Comparison of ENCODE assay signal across 21 cellular contexts in genomic region chr1:233730809-233731208, GRCh38.
A peak's percentile ranks its signal among the peaks of the same experiment; 100 is the strongest.
DNase-seq lines count a peak whose midpoint lies in the region; ATAC-seq, FAIRE-seq and TF ChIP-seq lines count a peak whose summit lies in the region.
"Had no signal": no experiment of that assay in that cellular context is flagged by ENCODE, and none has a peak within 500 bp of the region (broad histone marks: within the 10 kb centered on the region; RNA-seq: fewer than 3 reads in every experiment).

No MANE protein-coding gene starts in this region.

- H3K27me3 Mint-ChIP-seq in neural crest cell (ENCODE audit: low read depth) = no peaks in the 10 kb centered on the region
- no peaks in the 10 kb centered on the region for H3K27me3 Mint-ChIP-seq in activated CD8-positive, alpha-beta T cell treated with anti-CD3 and anti-CD28 coated beads, Interleukin-2, amount 10 ng/mL, durations not matched to agents 7 days and 5 days (ENCODE audit: low read depth)
- H3K27me3 Mint-ChIP-seq: activated naive CD4-positive, alpha-beta T cell treated with anti-CD3 and anti-CD28 coated beads, Interleukin-2, amount 10 ng/mL, durations not matched to agents 7 days and 5 days; brain had no signal

- no peaks in the 10 kb centered on the region for H3K36me3 ChIP-seq in DND-41 (ENCODE audit: insufficient read depth, low read length)
- no peaks in the 10 kb centered on the region for H3K36me3 ChIP-seq in HUES6 (ENCODE audit: control insufficient read depth, insufficient read depth, low read length)
- H3K36me3 ChIP-seq in GM12878 (ENCODE audit: control insufficient read depth in 2 of 2, insufficient read depth in 2 of 2, low read length in 1 of 2) = no peaks in the 10 kb centered on the region
- H3K36me3 ChIP-seq: upper lobe of left lung had no signal

- H2AFZ ChIP-seq in DND-41 (ENCODE audit: low read depth, low read length) (no peak overlapping the region; the same call in 1 of the 2 replicates), GM12878 (ENCODE audit: control insufficient read depth, low read depth, low read length) (no peak overlapping the region)
- H2AFZ ChIP-seq: GM23248 had no signal

- TF ChIP-seq EP300 in GM12878 (IDR thresholded peaks at IDR 0.05; ENCODE audit: borderline replicate concordance in 1 of 2, control insufficient read depth in 1 of 2, low read depth in 2 of 2, low read length in 2 of 2) = no peak

- POLR2A ChIA-PET in GM12878 (lab: Charles Lee) = interaction anchor here (0.5 kb wide), 1 partner anchor 8 kb away, joined by 4 read pairs; no protein-coding TSS in a partner anchor
- POLR2A ChIA-PET in activated CD8-positive, alpha-beta T cell treated with anti-CD3 and anti-CD28 coated beads, Interleukin-2, amount 10 ng/mL, durations not matched to agents 7 days and 5 days (lab: Charles Lee) = no interaction called here

- no peaks in the 10 kb centered on the region for H4K20me1 ChIP-seq in DND-41 (ENCODE audit: insufficient read depth, low read length)
- H4K20me1 ChIP-seq in GM12878 (ENCODE audit: control insufficient read depth, insufficient read depth) = no peaks in the 10 kb centered on the region

- WGBS in GM12878 (ENCODE audit: insufficient coverage, insufficient replicate concordance, low lambda C conversion rate, missing lambda C conversion rate) = 51% methylated on average over 5 of the region's 5 CpGs

- SMC1A ChIA-PET in GM12878 (lab: Charles Lee; ENCODE audit: uncharacterized antibody, unreplicated experiment) = no interaction called here

- CTCF ChIA-PET in GM12878 (lab: Yijun Ruan, JAX) = interaction anchor here (1.3 kb wide), 1 partner anchor 9 kb away, joined by 3 read pairs; no protein-coding TSS in a partner anchor
- CTCF ChIA-PET in activated CD8-positive, alpha-beta T cell treated with anti-CD3 and anti-CD28 coated beads, Interleukin-2, amount 10 ng/mL, durations not matched to agents 7 days and 5 days (lab: Charles Lee) = no interaction called here

- H3K27ac Mint-ChIP-seq in neural crest cell (ENCODE audit: unreplicated experiment) = no peak overlapping the region
- no peak overlapping the region for H3K27ac Mint-ChIP-seq in activated CD8-positive, alpha-beta T cell treated with anti-CD3 and anti-CD28 coated beads, Interleukin-2, amount 10 ng/mL, durations not matched to agents 7 days and 5 days
- H3K27ac Mint-ChIP-seq: activated naive CD4-positive, alpha-beta T cell treated with anti-CD3 and anti-CD28 coated beads, Interleukin-2, amount 10 ng/mL, durations not matched to agents 7 days and 5 days; brain; natural killer cell; stimulated activated effector memory CD8-positive, alpha-beta T cell treated with anti-CD3 and anti-CD28 coated beads, Interleukin-12 subunit alpha, Interleukin-12 subunit beta, amount 100 ng/mL, for 72 hours had no signal

- no peaks in the 10 kb centered on the region for H3K9me3 Mint-ChIP-seq in neural crest cell
- no peaks in the 10 kb centered on the region for H3K9me3 Mint-ChIP-seq in activated CD8-positive, alpha-beta T cell treated with anti-CD3 and anti-CD28 coated beads, Interleukin-2, amount 10 ng/mL, durations not matched to agents 7 days and 5 days (ENCODE audit: insufficient read depth)
- H3K9me3 Mint-ChIP-seq: activated naive CD4-positive, alpha-beta T cell treated with anti-CD3 and anti-CD28 coated beads, Interleukin-2, amount 10 ng/mL, durations not matched to agents 7 days and 5 days; stimulated activated effector memory CD8-positive, alpha-beta T cell treated with anti-CD3 and anti-CD28 coated beads, Interleukin-12 subunit alpha, Interleukin-12 subunit beta, amount 100 ng/mL, for 72 hours had no signal

- no peak for TF ChIP-seq RAD21 in GM12878 (IDR thresholded peaks at IDR 0.05; ENCODE audit: insufficient read depth, low read depth, low read length)

- H3K4me1 Mint-ChIP-seq in neural crest cell = peaks cover 6% of the 10 kb centered on the region
- no peaks in the 10 kb centered on the region for H3K4me1 Mint-ChIP-seq in activated CD8-positive, alpha-beta T cell treated with anti-CD3 and anti-CD28 coated beads, Interleukin-2, amount 10 ng/mL, durations not matched to agents 7 days and 5 days (ENCODE audit: low read depth)
- H3K4me1 Mint-ChIP-seq: activated naive CD4-positive, alpha-beta T cell treated with anti-CD3 and anti-CD28 coated beads, Interleukin-2, amount 10 ng/mL, durations not matched to agents 7 days and 5 days; natural killer cell; stimulated activated effector memory CD8-positive, alpha-beta T cell treated with anti-CD3 and anti-CD28 coated beads, Interleukin-12 subunit alpha, Interleukin-12 subunit beta, amount 100 ng/mL, for 72 hours had no signal

- H3K9me3 ChIP-seq in DND-41 (ENCODE audit: insufficient read depth, low read length, severe bottlenecking) (no peaks in the 10 kb centered on the region), HUES6 (ENCODE audit: control insufficient read depth, insufficient read depth, low read depth, low read length) (no peaks in the 10 kb centered on the region), GM12878 (replicated peaks; ENCODE audit: control insufficient read depth, insufficient read depth, low read length) (no peaks in the 10 kb centered on the region)
- H3K9me3 ChIP-seq: upper lobe of left lung had no signal

- H3K9ac ChIP-seq in DND-41 (ENCODE audit: low read depth, low read length) (no peak overlapping the region), HUES6 (ENCODE audit: low read length) (no peak overlapping the region), GM12878 (ENCODE audit: control insufficient read depth, insufficient read depth, low read length) (no peak overlapping the region)
- H3K9ac ChIP-seq: GM23248 had no signal

- no peak overlapping the region for H3K4me3 Mint-ChIP-seq in neural crest cell
- no peak overlapping the region for H3K4me3 Mint-ChIP-seq in activated CD8-positive, alpha-beta T cell treated with anti-CD3 and anti-CD28 coated beads, Interleukin-2, amount 10 ng/mL, durations not matched to agents 7 days and 5 days
- H3K4me3 Mint-ChIP-seq: activated naive CD4-positive, alpha-beta T cell treated with anti-CD3 and anti-CD28 coated beads, Interleukin-2, amount 10 ng/mL, durations not matched to agents 7 days and 5 days; brain; natural killer cell; stimulated activated effector memory CD8-positive, alpha-beta T cell treated with anti-CD3 and anti-CD28 coated beads, Interleukin-12 subunit alpha, Interleukin-12 subunit beta, amount 100 ng/mL, for 72 hours had no signal

- intact Hi-C loops in GM12878 (cut with micrococcal nuclease; ENCODE audit: unreplicated experiment) = no loop called here
- intact Hi-C loops in head of caudate nucleus (cut with DNase I) = no loop called here

- in situ Hi-C loops in GM12878 (cut with MboI) = no loop called here

- H3K4me2 ChIP-seq in DND-41 (ENCODE audit: insufficient read depth, low read length) = no peak overlapping the region
- H3K4me2 ChIP-seq in GM12878 (ENCODE audit: control insufficient read depth, insufficient read depth) = no peak overlapping the region

- peaks cover 6% of the 10 kb centered on the region for H3K27me3 ChIP-seq in DND-41 (ENCODE audit: insufficient read depth, low read length, poor library complexity)
- H3K27me3 ChIP-seq in HUES6 (ENCODE audit: control insufficient read depth, insufficient read depth, low read length) = no peaks in the 10 kb centered on the region
- H3K27me3 ChIP-seq in GM12878 (replicated peaks in 1 of 2; ENCODE audit: control insufficient read depth in 2 of 2, insufficient read depth in 2 of 2, low read length in 1 of 2) = no peaks in the 10 kb centered on the region
- H3K27me3 ChIP-seq: upper lobe of left lung had no signal

- no peak for FAIRE-seq in GM12878 (lab: Jason Lieb, UNC)

- no TSS peak for BruUV-seq in GM12878 (replicated peaks; lab: Mats Ljungman, UMichigan)

- H3K4me1 ChIP-seq in DND-41 (ENCODE audit: insufficient read depth, low read length) (no peaks in the 10 kb centered on the region), HUES6 (ENCODE audit: control insufficient read depth, insufficient read depth, low read length) (peaks cover 24% of the 10 kb centered on the region), GM12878 (ENCODE audit: control insufficient read depth, insufficient read depth, low read length) (no peaks in the 10 kb centered on the region)
- H3K4me1 ChIP-seq: upper lobe of left lung had no signal

- peak; percentile 18 for TF ChIP-seq CTCF in DND-41 (IDR thresholded peaks at IDR 0.05; ENCODE audit: borderline replicate concordance, extremely low read depth, low read length, poor library complexity, severe bottlenecking)
- no peak for TF ChIP-seq CTCF in GM12878 (IDR thresholded peaks at IDR 0.05 in 2 of 3, conservative IDR thresholded peaks at IDR 0.05 in 1 of 3; ENCODE audit: control insufficient read depth in 2 of 3, extremely low read depth in 1 of 3, insufficient read depth in 1 of 3, low read depth in 3 of 3, low read length in 3 of 3)
- peak; percentile 30 for TF ChIP-seq CTCF in neural crest cell (conservative IDR thresholded peaks at IDR 0.05)

- no peaks in the 10 kb centered on the region for H3K79me2 ChIP-seq in DND-41 (ENCODE audit: insufficient read depth, low read length)
- H3K79me2 ChIP-seq in GM12878 (ENCODE audit: control insufficient read depth, insufficient read depth, low read length) = no peaks in the 10 kb centered on the region

- ATAC-seq in DND-41 (ENCODE audit: insufficient read depth, low read depth) = no peak; the same call in 2 of the 3 replicates
- peak; percentile 61 for ATAC-seq in GM12878
- ATAC-seq in activated CD8-positive, alpha-beta T cell treated with anti-CD3 and anti-CD28 coated beads, Interleukin-2, amount 10 ng/mL, durations not matched to agents 7 days and 5 days = no peak
- ATAC-seq: natural killer cell; stimulated activated effector memory CD8-positive, alpha-beta T cell treated with anti-CD3 and anti-CD28 coated beads, Interleukin-12 subunit alpha, Interleukin-12 subunit beta, amount 100 ng/mL, for 72 hours had no signal

- no peak for DNase-seq in DND-41
- DNase-seq in GM12878 (ENCODE audit: low read depth, low spot score) = no peak
- no peak for DNase-seq in neural crest cell (ENCODE audit: low read depth, low spot score)
- no peak for DNase-seq in globus pallidus (ENCODE audit: low spot score)
- DNase-seq in activated CD8-positive, alpha-beta T cell treated with anti-CD3 and anti-CD28 coated beads, Interleukin-2, amount 10 ng/mL, durations not matched to agents 7 days and 5 days = no peak
- no peak for DNase-seq in SKM-1 treated with dmso at 0.1 percent for 144 hours (lab: John Stamatoyannopoulos, UW; ENCODE audit: unreplicated experiment)
- no peak for DNase-seq in head of caudate nucleus
- DNase-seq: activated CD4-positive, CD25-positive, alpha-beta regulatory T cell treated with anti-CD3 and anti-CD28 coated beads, Interleukin-2, amount 50 U/mL, for 72 hours; activated naive CD4-positive, alpha-beta T cell treated with anti-CD3 and anti-CD28 coated beads, Interleukin-2, amount 10 ng/mL, durations not matched to agents 7 days and 5 days; DMS79 treated with DMSO at 0.1 percent for 48 hours; effector CD4-positive, alpha-beta T cell; GM23248; MM.1S; natural killer cell; NCI-H187 treated with DMSO at 0.1 percent for 48 hours; NCI-H510A; T-helper 1 cell had no signal

- RAD21 ChIA-PET in GM12878 (lab: Charles Lee; ENCODE audit: unreplicated experiment) = no interaction called here

- H3K36me3 Mint-ChIP-seq in neural crest cell (ENCODE audit: low read depth) = no peaks in the 10 kb centered on the region
- no peaks in the 10 kb centered on the region for H3K36me3 Mint-ChIP-seq in activated CD8-positive, alpha-beta T cell treated with anti-CD3 and anti-CD28 coated beads, Interleukin-2, amount 10 ng/mL, durations not matched to agents 7 days and 5 days (ENCODE audit: low read depth)
- H3K36me3 Mint-ChIP-seq: activated naive CD4-positive, alpha-beta T cell treated with anti-CD3 and anti-CD28 coated beads, Interleukin-2, amount 10 ng/mL, durations not matched to agents 7 days and 5 days; brain; natural killer cell; stimulated activated effector memory CD8-positive, alpha-beta T cell treated with anti-CD3 and anti-CD28 coated beads, Interleukin-12 subunit alpha, Interleukin-12 subunit beta, amount 100 ng/mL, for 72 hours had no signal

- H3K4me3 ChIP-seq in DND-41 (ENCODE audit: low read depth in 1 of 2, low read length in 2 of 2) (no peak overlapping the region), HUES6 (ENCODE audit: low read depth, low read length) (no peak overlapping the region), GM12878 (no peak overlapping the region)
- H3K4me3 ChIP-seq: GM23248, upper lobe of left lung had no signal

- no peak for TF ChIP-seq POLR2A in GM12878 (IDR thresholded peaks at IDR 0.05; ENCODE audit: low read depth, low read length)

- H3K27ac ChIP-seq in DND-41 (ENCODE audit: low read length) = no peak overlapping the region
- peak overlapping the region; percentile 55; the same call in 1 of the 2 replicates for H3K27ac ChIP-seq in HUES6 (ENCODE audit: low read depth, low read length)
- H3K27ac ChIP-seq in GM12878 (ENCODE audit: control insufficient read depth, insufficient read depth) = no peak overlapping the region
- H3K27ac ChIP-seq: GM23248, upper lobe of left lung had no signal

Comparison
In these comparisons a context has a peak if more than half of its experiments do, and no peak if none do; other contexts are left out.
1. CTCF ChIP-seq: peak in DND-41 (single experiment) and neural crest cell (single experiment); none in GM12878 (0 of 3).